1 cellular context compared by ENCODE assay signal in genomic region chr2:20525041-20526035, GRCh38.
A peak's percentile ranks its signal among the peaks of the same experiment; 100 is the strongest.
TF ChIP-seq lines count a peak whose summit lies in the region.

No MANE protein-coding gene starts in this region.

TF ChIP-seq in HepG2, 621 proteins besides CTCF, POLR2A, EP300 and RAD21 (continued from another document and continues in another):
- TF ChIP-seq ZNF281 (CRISPR knock-in tag; IDR thresholded peaks at IDR 0.05; ENCODE audit: borderline replicate concordance) (peak; percentile 52; the same call in 1 of the 2 replicates), PAWR (CRISPR knock-in tag; IDR thresholded peaks at IDR 0.05; ENCODE audit: borderline replicate concordance) (0 out of 2 replicates have a peak, but pooled peaks have one; percentile 26), MIXL1 (CRISPR knock-in tag; IDR thresholded peaks at IDR 0.05) (peak; percentile 60), ZNF709 (CRISPR knock-in tag; IDR thresholded peaks at IDR 0.05) (no peak), FOXK1 (CRISPR knock-in tag; IDR thresholded peaks at IDR 0.05; ENCODE audit: borderline replicate concordance, low read depth) (peak; percentile 31; the same call in 1 of the 2 replicates), NR2F2 (IDR thresholded peaks at IDR 0.05; ENCODE audit: borderline replicate concordance, low read depth) (0 out of 2 replicates have a peak, but pooled peaks have one; percentile 12), TERF1 (CRISPR knock-in tag; IDR thresholded peaks at IDR 0.05) (0 out of 2 replicates have a peak, but pooled peaks have one; percentile 75), MXD1 (CRISPR knock-in tag; IDR thresholded peaks at IDR 0.05) (no peak), CHD4 (IDR thresholded peaks at IDR 0.05; ENCODE audit: borderline replicate concordance, low read length) (no peak), ZNF761 (CRISPR knock-in tag; conservative IDR thresholded peaks at IDR 0.05) (peak; percentile 92), BCL3 (CRISPR knock-in tag; IDR thresholded peaks at IDR 0.05) (peak; percentile 86; the same call in 1 of the 2 replicates), IKZF1 (IDR thresholded peaks at IDR 0.05) (no peak), CCDC6 (CRISPR knock-in tag; IDR thresholded peaks at IDR 0.05) (peak; percentile 41; the same call in 1 of the 2 replicates), CEBPG (CRISPR knock-in tag; IDR thresholded peaks at IDR 0.05) (peak; percentile 88), CBFB (CRISPR knock-in tag; IDR thresholded peaks at IDR 0.05) (no peak; the same call in 1 of the 2 replicates), TBX2 (CRISPR knock-in tag; IDR thresholded peaks at IDR 0.05; ENCODE audit: borderline replicate concordance) (peak; percentile 81), REPIN1 (CRISPR knock-in tag; IDR thresholded peaks at IDR 0.05; ENCODE audit: borderline replicate concordance, low read depth) (0 out of 2 replicates have a peak, but pooled peaks have one; percentile 15), GMEB1 (CRISPR knock-in tag; IDR thresholded peaks at IDR 0.05; ENCODE audit: borderline replicate concordance) (no peak), SIX4 (CRISPR knock-in tag; IDR thresholded peaks at IDR 0.05) (no peak; the same call in 1 of the 2 replicates), ZFP36L2 (CRISPR knock-in tag; IDR thresholded peaks at IDR 0.05) (0 out of 2 replicates have a peak, but pooled peaks have one; percentile 30), MNT (IDR thresholded peaks at IDR 0.05) (no peak), RAD51 (IDR thresholded peaks at IDR 0.05; ENCODE audit: borderline replicate concordance) (no peak), ZNF280D (CRISPR knock-in tag; IDR thresholded peaks at IDR 0.05) (peak; percentile 94), JDP2 (CRISPR knock-in tag; IDR thresholded peaks at IDR 0.05; ENCODE audit: borderline replicate concordance) (no peak), PAX8 (CRISPR knock-in tag; IDR thresholded peaks at IDR 0.05; ENCODE audit: borderline replicate concordance) (0 out of 2 replicates have a peak, but pooled peaks have one; percentile 72), FOXP1 (IDR thresholded peaks at IDR 0.05) (no peak), FOXP1 (CRISPR knock-in tag; IDR thresholded peaks at IDR 0.05) (peak; percentile 33), ZNF34 (CRISPR knock-in tag; IDR thresholded peaks at IDR 0.05; ENCODE audit: borderline replicate concordance) (peak; percentile 78; the same call in 1 of the 2 replicates), SIN3A (IDR thresholded peaks at IDR 0.05; ENCODE audit: borderline replicate concordance, low read depth, low read length) (no peak; the same call in 1 of the 2 replicates), ZGPAT (CRISPR knock-in tag; IDR thresholded peaks at IDR 0.05) (peak; percentile 64; the same call in 1 of the 2 replicates), KAT7 (CRISPR knock-in tag; IDR thresholded peaks at IDR 0.05; ENCODE audit: borderline replicate concordance) (peak; percentile 83; the same call in 1 of the 2 replicates), GFI1 (CRISPR knock-in tag; IDR thresholded peaks at IDR 0.05; ENCODE audit: borderline replicate concordance) (peak; percentile 46; the same call in 1 of the 2 replicates), ZBTB26 (CRISPR knock-in tag; IDR thresholded peaks at IDR 0.05; ENCODE audit: borderline replicate concordance) (peak; percentile 41; the same call in 1 of the 2 replicates), ARID3A (IDR thresholded peaks at IDR 0.05; ENCODE audit: low read depth, low read length) (no peak), ATF2 (CRISPR knock-in tag; IDR thresholded peaks at IDR 0.05) (peak; percentile 49; the same call in 1 of the 2 replicates), ZEB1 (IDR thresholded peaks at IDR 0.05; ENCODE audit: insufficient replicate concordance, low read depth) (peak; percentile 65), IKZF4 (CRISPR knock-in tag; IDR thresholded peaks at IDR 0.05; ENCODE audit: borderline replicate concordance, low read depth, not compliant biosample characterization) (peak; percentile 42), KDM1A (CRISPR knock-in tag; IDR thresholded peaks at IDR 0.05) (0 out of 2 replicates have a peak, but pooled peaks have one; percentile 18), NCOA2 (CRISPR knock-in tag; IDR thresholded peaks at IDR 0.05) (0 out of 2 replicates have a peak, but pooled peaks have one; percentile 60), MAFF (IDR thresholded peaks at IDR 0.05; ENCODE audit: low read depth, low read length) (peak; percentile 4; the same call in 1 of the 2 replicates)
